ENCODE assay signal across 7 cellular contexts in genomic region chr14:74712499-74713394, GRCh38.
A peak's percentile ranks its signal among the peaks of the same experiment; 100 is the strongest.
DNase-seq lines count a peak whose midpoint lies in the region; ATAC-seq lines count a peak whose summit lies in the region.

TSS of gene AREL1 (minus strand) at chr14:74713080. CDS start at chr14:74685615, 27,465 bp downstream.
TSS of gene FCF1 (plus strand) at chr14:74713144. CDS start at chr14:74713198, 54 bp downstream.

- ATAC-seq in GM18873 (IDR thresholded peaks at IDR 0.05; ENCODE audit: low FRiP score, unreplicated experiment) = peak; percentile 86
- peak; percentile 88 for ATAC-seq in HG03135 (IDR thresholded peaks at IDR 0.05; ENCODE audit: unreplicated experiment)

- peak; percentile 71 for DNase-seq in T-helper 22 cell (ENCODE audit: low read depth)
- peak; percentile 94 for DNase-seq in cerebellar cortex (ENCODE audit: low spot score)
- DNase-seq in kidney tubule cell (ENCODE audit: low spot score) = peak; percentile 87
- peak; percentile 79 for DNase-seq in stimulated activated CD4-positive, alpha-beta T cell treated with anti-CD3 and anti-CD28 coated beads, Interleukin-1b, Interleukin-23, amount 100 ng/mL, for 48 hours
- no peak for DNase-seq in Kasumi-1 (lab: John Stamatoyannopoulos, UW)

Comparison
In these comparisons a context has a peak if more than half of its experiments do, and no peak if none do; other contexts are left out.
1. DNase-seq: peak in T-helper 22 cell (single experiment), cerebellar cortex (single experiment), kidney tubule cell (single experiment) and stimulated activated CD4-positive, alpha-beta T cell treated with anti-CD3 and anti-CD28 coated beads, Interleukin-1b, Interleukin-23, amount 100 ng/mL, for 48 hours (single experiment); none in Kasumi-1 (0 of 2).